Comparison of ENCODE assay signal across 18 cellular contexts in genomic region chr2:128720440-128721022, GRCh38.
DNase-seq lines count a peak whose midpoint lies in the region; ATAC-seq and TF ChIP-seq lines count a peak whose summit lies in the region.
"Had no signal": no experiment of that assay in that cellular context is flagged by ENCODE, and none has a peak within 500 bp of the region (broad histone marks: within the 10 kb centered on the region; RNA-seq: fewer than 3 reads in every experiment).

No MANE protein-coding gene starts in this region.

- no peak overlapping the region for H3K4me3 ChIP-seq in AG09309 (ENCODE audit: control insufficient read depth, low read depth, low read length)
- H3K4me3 ChIP-seq in GM23248: no peak overlapping the region
- H3K4me3 ChIP-seq in fibroblast of the aortic adventitia (ENCODE audit: low read depth, low read length): no peak overlapping the region
- H3K4me3 ChIP-seq in BE2C (ENCODE audit: low read depth, low read length): no peak overlapping the region
- H3K4me3 ChIP-seq: psoas muscle, thoracic aorta had no signal

- 70 to 75% methylated on average over 3 of the region's 3 CpGs for WGBS in GM23248 (ENCODE audit: low coverage in 1 of 2, low lambda C conversion rate in 2 of 2, missing lambda C conversion rate in 2 of 2), 2 experiments

- H3K4me1 ChIP-seq in GM23248 (ENCODE audit: insufficient read depth) (no peaks in the 10 kb centered on the region), BE2C (no peaks in the 10 kb centered on the region)
- H3K4me1 ChIP-seq: psoas muscle had no signal

- no peak overlapping the region for H3K4me2 ChIP-seq in GM23248 (ENCODE audit: unreplicated experiment)

- no peaks in the 10 kb centered on the region for H3F3A ChIP-seq in GM23248 (ENCODE audit: insufficient read depth)

- H2AFZ ChIP-seq in GM23248: no peak overlapping the region

- intact Hi-C loops in Right ventricle myocardium inferior (cut with DNase I): no loop called here
- intact Hi-C loops in head of caudate nucleus (cut with DNase I): no loop called here

- in situ Hi-C loops in GM23248 (cut with MboI): no loop called here

- no peak overlapping the region for H3K9ac ChIP-seq in GM23248

- DNase-seq in AG09309 (ENCODE audit: low read depth) (no peak), GM23248 (peak; percentile 29), RKO (ENCODE audit: low spot score) (peak; percentile 23), fibroblast of the aortic adventitia (ENCODE audit: low read depth) (no peak), BE2C (no peak), NCI-H1105 treated with DMSO at 0.1 percent for 48 hours (lab: John Stamatoyannopoulos, UW) (no peak), Right ventricle myocardium inferior (ENCODE audit: missing footprints) (no peak), head of caudate nucleus (no peak)
- DNase-seq: activated CD4-positive, alpha-beta T cell treated with anti-CD3 and anti-CD28 coated beads for 1 hour; activated gamma-delta T cell treated with Interleukin-2 at 50 U/mL for 16 hours; amniotic stem cell; COR-L47; GOT3; naive B cell; NCI-H1694 treated with DMSO at 0.1 percent for 48 hours; psoas muscle; T-helper 17 cell had no signal

- no peaks in the 10 kb centered on the region for H3K9me2 ChIP-seq in GM23248 (ENCODE audit: insufficient read depth)

- peaks cover 23% of the 10 kb centered on the region for H3K27me3 ChIP-seq in GM23248 (replicated peaks; ENCODE audit: insufficient read depth)
- no peaks in the 10 kb centered on the region for H3K27me3 ChIP-seq in BE2C

- H4K20me1 ChIP-seq in GM23248 (ENCODE audit: insufficient read depth): no peaks in the 10 kb centered on the region

- ATAC-seq in Right ventricle myocardium inferior: no peak
- ATAC-seq: psoas muscle, T-helper 17 cell had no signal

- peak; percentile 12 for TF ChIP-seq CTCF in AG09309 (IDR thresholded peaks at IDR 0.05; ENCODE audit: control insufficient read depth, insufficient read depth, low read depth, low read length, missing control alignments)
- TF ChIP-seq CTCF in fibroblast of the aortic adventitia (IDR thresholded peaks at IDR 0.05; ENCODE audit: insufficient read depth, low read length): peak; percentile 18
- no peak for TF ChIP-seq CTCF in BE2C (IDR thresholded peaks at IDR 0.05; ENCODE audit: low read depth, low read length)

- H3K27ac ChIP-seq in GM23248: no peak overlapping the region
- H3K27ac ChIP-seq: psoas muscle, thoracic aorta had no signal

- H3K9me3 ChIP-seq in GM23248 (ENCODE audit: low read depth): no peaks in the 10 kb centered on the region
- H3K9me3 ChIP-seq in BE2C: no peaks in the 10 kb centered on the region
- H3K9me3 ChIP-seq: thoracic aorta had no signal

- H3K36me3 ChIP-seq in GM23248 (ENCODE audit: low read depth): no peaks in the 10 kb centered on the region
- H3K36me3 ChIP-seq in BE2C: no peaks in the 10 kb centered on the region
- H3K36me3 ChIP-seq: thoracic aorta had no signal

- no peaks in the 10 kb centered on the region for H3K79me2 ChIP-seq in GM23248 (ENCODE audit: insufficient read depth)

Comparison
In these comparisons a context has a peak if more than half of its experiments do, and no peak if none do; other contexts are left out.
1. DNase-seq: peak in GM23248 (single experiment) and RKO (single experiment); none in AG09309 (single experiment), fibroblast of the aortic adventitia (single experiment), BE2C (single experiment), NCI-H1105 treated with DMSO at 0.1 percent for 48 hours (single experiment), Right ventricle myocardium inferior (single experiment) and head of caudate nucleus (0 of 42).